In genomic region chr2:28904295-28904694, GRCh38 we compare ENCODE assay signal across 14 cellular contexts. TPM values are rescaled to one million over a fixed set of nuclear protein-coding genes. Genes with fewer than 3 reads are reported as not detected.
DNase-seq lines count a peak whose midpoint lies in the region; ATAC-seq, FAIRE-seq and TF ChIP-seq lines count a peak whose summit lies in the region.
"Had no signal": no experiment of that assay in that cellular context is flagged by ENCODE, and none has a peak within 500 bp of the region (broad histone marks: within the 10 kb centered on the region; RNA-seq: fewer than 3 reads in every experiment).

No MANE protein-coding gene starts in this region.

- no peaks in the 10 kb centered on the region for H3K27me3 Mint-ChIP-seq in WTC11 (ENCODE audit: low read depth)
- H3K27me3 Mint-ChIP-seq: activated naive CD8-positive, alpha-beta T cell treated with anti-CD3 and anti-CD28 coated beads, Interleukin-2, amount 10 ng/mL, durations not matched to agents 7 days and 5 days had no signal

- no peaks in the 10 kb centered on the region for H3K9me3 ChIP-seq in A549
- H3K9me3 ChIP-seq: BLaER1 had no signal

- peaks cover 73% of the 10 kb centered on the region for H3K4me1 ChIP-seq in A549

- POLR2A ChIA-PET in A549 (lab: Yijun Ruan, JAX) (interaction anchor here (1.6 kb wide), 1 partner anchor 9 kb away, joined by 5 read pairs; no protein-coding TSS in a partner anchor), WTC11 (lab: Charles Lee) (no interaction called here)

- no peaks in the 10 kb centered on the region for H3K9me3 Mint-ChIP-seq in WTC11
- H3K9me3 Mint-ChIP-seq: activated naive CD8-positive, alpha-beta T cell treated with anti-CD3 and anti-CD28 coated beads, Interleukin-2, amount 10 ng/mL, durations not matched to agents 7 days and 5 days had no signal

- DNase-seq in A549 (ENCODE audit: low read depth in 1 of 2, low spot score in 1 of 2) (peak in 1 of 2 experiments; percentile 19), GM03348 (ENCODE audit: low spot score) (peak; percentile 29), WTC11 (ENCODE audit: low spot score) (no peak), fibroblast of villous mesenchyme (ENCODE audit: low read depth) (peak; percentile 66), C1 segment of cervical spinal cord (lab: John Stamatoyannopoulos, UW) (no peak), cerebellar cortex (ENCODE audit: low spot score) (no peak)
- DNase-seq: activated naive CD8-positive, alpha-beta T cell treated with anti-CD3 and anti-CD28 coated beads, Interleukin-2, amount 10 ng/mL, durations not matched to agents 7 days and 5 days; islet precursor cell; KG1; NCI-H1694; stimulated activated CD4-positive, alpha-beta T cell treated with anti-CD3 and anti-CD28 coated beads, Interleukin-4, amount 100 ng/mL, for 1 hour had no signal

- no peak overlapping the region for H3K4me3 Mint-ChIP-seq in WTC11
- H3K4me3 Mint-ChIP-seq: activated naive CD8-positive, alpha-beta T cell treated with anti-CD3 and anti-CD28 coated beads, Interleukin-2, amount 10 ng/mL, durations not matched to agents 7 days and 5 days had no signal

- peaks cover 16% of the 10 kb centered on the region for H3K4me1 Mint-ChIP-seq in WTC11

- peak overlapping the region; percentile 54 for H3K4me2 ChIP-seq in A549
- H3K4me2 ChIP-seq: BLaER1 had no signal

- H3K4me3 ChIP-seq in A549 (no peak overlapping the region; the same call in 2 of the 3 replicates), fibroblast of villous mesenchyme (ENCODE audit: low read depth, low read length) (no peak overlapping the region)
- H3K4me3 ChIP-seq: BLaER1 had no signal

- ATAC-seq in A549 (peak; percentile 33 to 38; a peak in 3 of 6 replicates), WTC11 (no peak), HG02678 (IDR thresholded peaks at IDR 0.05; ENCODE audit: unreplicated experiment) (no peak), esophagus mucosa (no peak)

- CTCF ChIA-PET in A549 (lab: Yijun Ruan, JAX), result interaction anchor here (1.5 kb wide), 1 partner anchor 11 kb away, joined by 3 read pairs; no protein-coding TSS in a partner anchor
- CTCF ChIA-PET in WTC11 (lab: Charles Lee), result no interaction called here

- no peak for TF ChIP-seq RAD21 in A549 (conservative IDR thresholded peaks at IDR 0.05 in 1 of 2, IDR thresholded peaks at IDR 0.05 in 1 of 2)

- TF ChIP-seq POLR2A in A549 (IDR thresholded peaks at IDR 0.05; ENCODE audit: low read length), result no peak

- TF ChIP-seq CTCF in A549 (IDR thresholded peaks at IDR 0.05) (no peak), WTC11 (IDR thresholded peaks at IDR 0.05) (no peak), fibroblast of villous mesenchyme (IDR thresholded peaks at IDR 0.05; ENCODE audit: insufficient read depth, low read depth, low read length) (no peak)

- FAIRE-seq in A549 (lab: Jason Lieb, UNC), result no peak

- TF ChIP-seq EP300 in A549 (IDR thresholded peaks at IDR 0.05), result no peak

- no peak overlapping the region for H3K27ac ChIP-seq in A549
- H3K27ac ChIP-seq: BLaER1 had no signal

- H3K36me3 Mint-ChIP-seq in WTC11, result peaks cover 68% of the 10 kb centered on the region

- peak overlapping the region; percentile 19; the same call in 1 of the 2 replicates for H3K27ac Mint-ChIP-seq in WTC11

- 43% methylated on average over 2 of the region's 2 CpGs for WGBS in A549 (ENCODE audit: missing lambda C conversion rate)

TF ChIP-seq in A549, 52 proteins besides CTCF, POLR2A, EP300 and RAD21:
- TF ChIP-seq FOSL2 (IDR thresholded peaks at IDR 0.05), result no peak
- peak; percentile 22 for TF ChIP-seq FOSL2 (CRISPR knock-in tag; IDR thresholded peaks at IDR 0.05)
- TF ChIP-seq JUN (IDR thresholded peaks at IDR 0.05), result no peak
- TF ChIP-seq POLR2AphosphoS2 (conservative IDR thresholded peaks at IDR 0.05; ENCODE audit: low read length), result 0 out of 2 replicates have a peak, but pooled peaks have one; percentile 19

TF ChIP-seq in WTC11, 78 proteins besides CTCF, POLR2A, EP300 and RAD21 (continues in another document):
- TF ChIP-seq ZNF512 (CRISPR knock-in tag; IDR thresholded peaks at IDR 0.05; ENCODE audit: borderline replicate concordance) (no peak), NR1H2 (CRISPR knock-in tag; IDR thresholded peaks at IDR 0.05) (no peak), PRDM15 (CRISPR knock-in tag; IDR thresholded peaks at IDR 0.05) (no peak), ZNF263 (CRISPR knock-in tag; IDR thresholded peaks at IDR 0.05; ENCODE audit: low read depth) (no peak), PREB (CRISPR knock-in tag; IDR thresholded peaks at IDR 0.05; ENCODE audit: borderline replicate concordance) (no peak), FOXJ3 (CRISPR knock-in tag; IDR thresholded peaks at IDR 0.05; ENCODE audit: borderline replicate concordance) (no peak), GABPB1 (CRISPR knock-in tag; IDR thresholded peaks at IDR 0.05) (no peak; the same call in 1 of the 2 replicates), GRHL2 (CRISPR knock-in tag; IDR thresholded peaks at IDR 0.05; ENCODE audit: insufficient replicate concordance, severe bottlenecking) (no peak)

RNA-seq across cellular contexts. Expression of gene WDR43, which starts 9.8 kb away (rescaled TPM):
- 208 and 256 TPM in 2 replicates for polyA plus RNA-seq in A549 (2011; rRNA removed)
- polyA plus RNA-seq in A549 (2012; cell fraction: cytosol; rRNA removed), result 50.6 and 51.9 TPM in 2 replicates
- 25.6 and 29.6 TPM in 2 replicates for polyA plus RNA-seq in A549 (2012; cell fraction: nucleus; rRNA removed)
- 71.8 to 83.6 TPM (median 72.4 TPM) in 3 replicates for polyA plus RNA-seq in A549 (2017; fragmentation: RNase III; extraction: RNeasy Plus Mini Kit Qiagen cat#74134 plus additional on column Dnase treatment)
- 186 and 192 TPM in 2 replicates for polyA minus RNA-seq in A549 (2011; rRNA and poly(A)+ RNA removed)
- 92.4 to 112 TPM (median 103 TPM) in 3 replicates for total RNA-seq in WTC11 (2021)
- total RNA-seq in fibroblast of villous mesenchyme, result 61.5 and 131 TPM in 2 replicates
- 44.9 TPM for total RNA-seq in esophagus mucosa

RNA-seq across cellular contexts. Expression of gene TRMT61B, which starts 34.2 kb away (rescaled TPM):
- polyA plus RNA-seq in A549 (2011; rRNA removed), result 24.9 and 38.6 TPM in 2 replicates
- 14.2 and 14.4 TPM in 2 replicates for polyA plus RNA-seq in A549 (2012; cell fraction: cytosol; rRNA removed)
- 9.8 TPM in 2 replicates for polyA plus RNA-seq in A549 (2012; cell fraction: nucleus; rRNA removed)
- 21.6 to 23.3 TPM (median 21.8 TPM) in 3 replicates for polyA plus RNA-seq in A549 (2017; fragmentation: RNase III; extraction: RNeasy Plus Mini Kit Qiagen cat#74134 plus additional on column Dnase treatment)
- 7.9 and 8.7 TPM in 2 replicates for polyA minus RNA-seq in A549 (2011; rRNA and poly(A)+ RNA removed)
- total RNA-seq in WTC11 (2021), result 24.0 to 26.4 TPM (median 24.3 TPM) in 3 replicates
- total RNA-seq in fibroblast of villous mesenchyme, result 12.5 and 13.9 TPM in 2 replicates
- total RNA-seq in esophagus mucosa, result 11.0 TPM

Comparison
In these comparisons a context has a peak if more than half of its experiments do, and no peak if none do; other contexts are left out.
1. ATAC-seq: peak in A549 (2 of 2); none in WTC11 (single experiment), HG02678 (single experiment) and esophagus mucosa (single experiment).
2. DNase-seq: peak in GM03348 (single experiment) and fibroblast of villous mesenchyme (single experiment); none in WTC11 (single experiment), C1 segment of cervical spinal cord (0 of 14) and cerebellar cortex (single experiment).